21 cellular contexts compared by ENCODE assay signal in the genomic region with DNA sequence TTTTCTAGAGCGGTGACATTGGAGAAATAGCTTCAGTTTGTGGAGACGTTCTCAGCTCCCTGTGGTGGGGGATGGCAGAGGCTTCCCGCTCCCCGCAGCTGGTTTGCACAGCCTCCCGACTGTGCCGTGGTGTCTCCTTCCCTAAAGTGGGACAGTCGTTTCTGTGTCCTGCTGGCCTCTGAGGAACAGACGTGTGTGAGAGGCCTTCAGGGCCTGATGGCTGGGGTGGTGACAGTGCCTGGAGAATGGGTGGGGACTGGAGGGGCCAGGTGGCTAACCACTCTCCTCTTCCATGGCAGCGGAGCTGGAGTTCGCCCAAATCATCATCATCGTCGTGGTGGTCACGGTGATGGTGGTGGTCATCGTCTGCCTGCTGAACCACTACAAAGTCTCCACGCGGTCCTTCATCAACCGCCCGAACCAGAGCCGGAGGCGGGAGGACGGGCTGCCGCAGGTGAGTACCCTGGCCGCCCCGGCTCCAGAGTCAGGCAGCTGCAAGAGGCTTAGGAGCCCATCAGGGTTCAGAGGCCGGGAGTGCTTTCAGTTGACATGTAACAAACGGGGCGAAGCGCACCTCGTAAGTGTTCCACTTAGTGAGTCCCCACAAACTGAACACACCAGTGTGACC.
DNase-seq lines count a peak whose midpoint lies in the region; ATAC-seq and TF ChIP-seq lines count a peak whose summit lies in the region.
"Had no signal": no experiment of that assay in that cellular context is flagged by ENCODE, and none has a peak within 500 bp of the region (broad histone marks: within the 10 kb centered on the region; RNA-seq: fewer than 3 reads in every experiment).

No MANE protein-coding gene starts in this region.

- no peak overlapping the region for H3K4me3 ChIP-seq in dorsolateral prefrontal cortex
- no peak overlapping the region for H3K4me3 ChIP-seq in sigmoid colon
- H3K4me3 ChIP-seq: PC-9, SJCRH30 had no signal

- CTCF ChIA-PET in activated CD8-positive, alpha-beta memory T cell treated with anti-CD3 and anti-CD28 coated beads, Interleukin-2, amount 10 ng/mL, durations not matched to agents 7 days and 5 days (lab: Charles Lee) = interaction anchor here (0.8 to 1.6 kb wide), 2 partner anchors 9 to 63 kb away, joined by 3 to 9 read pairs; no protein-coding TSS in a partner anchor

- no peaks in the 10 kb centered on the region for H3K27me3 ChIP-seq in dorsolateral prefrontal cortex
- H3K27me3 ChIP-seq in sigmoid colon = no peaks in the 10 kb centered on the region
- H3K27me3 ChIP-seq: SJCRH30 had no signal

- TF ChIP-seq EP300 in sigmoid colon (IDR thresholded peaks at IDR 0.05) = no peak

- ATAC-seq in activated CD8-positive, alpha-beta memory T cell treated with anti-CD3 and anti-CD28 coated beads, Interleukin-2, amount 10 ng/mL, durations not matched to agents 7 days and 5 days = no peak
- no peak for ATAC-seq in HG02798 (IDR thresholded peaks at IDR 0.05; ENCODE audit: poor library complexity, unreplicated experiment)

- H3K36me3 ChIP-seq in sigmoid colon = peaks cover 0 to 4% (median 0%) of the 10 kb centered on the region in 4 donors
- H3K36me3 ChIP-seq: SJCRH30 had no signal

- WGBS in sigmoid colon, 2 donors = 94 to 97% methylated on average over 29 of the region's 29 CpGs

- H3K9me3 Mint-ChIP-seq in activated CD8-positive, alpha-beta memory T cell treated with anti-CD3 and anti-CD28 coated beads, Interleukin-2, amount 10 ng/mL, durations not matched to agents 7 days and 5 days (ENCODE audit: low read depth) = no peaks in the 10 kb centered on the region
- H3K9me3 Mint-ChIP-seq: CD4-positive, alpha-beta T cell had no signal

- intact Hi-C loops in dorsolateral prefrontal cortex (cut with DNase I) (no loop called here), sigmoid colon (cut with DNase I) (no loop called here)

- no peak for TF ChIP-seq POLR2A in sigmoid colon (IDR thresholded peaks at IDR 0.05)

- TF ChIP-seq CTCF in dorsolateral prefrontal cortex (IDR thresholded peaks at IDR 0.05 in 54 of 56, conservative IDR thresholded peaks at IDR 0.05 in 2 of 56; ENCODE audit: low read depth in 1 of 56, partially characterized antibody in 56 of 56) (no peak), sigmoid colon (IDR thresholded peaks at IDR 0.05) (no peak)

- peaks cover 35% of the 10 kb centered on the region for H3K4me1 Mint-ChIP-seq in activated CD8-positive, alpha-beta memory T cell treated with anti-CD3 and anti-CD28 coated beads, Interleukin-2, amount 10 ng/mL, durations not matched to agents 7 days and 5 days

- H3K36me3 Mint-ChIP-seq in activated CD8-positive, alpha-beta memory T cell treated with anti-CD3 and anti-CD28 coated beads, Interleukin-2, amount 10 ng/mL, durations not matched to agents 7 days and 5 days = peaks cover 6% of the 10 kb centered on the region

- peaks cover 0 to 2% (median 0%) of the 10 kb centered on the region in 4 donors for H3K4me1 ChIP-seq in sigmoid colon
- H3K4me1 ChIP-seq: Caco-2, SJCRH30 had no signal

- H3K4me3 Mint-ChIP-seq in activated CD8-positive, alpha-beta memory T cell treated with anti-CD3 and anti-CD28 coated beads, Interleukin-2, amount 10 ng/mL, durations not matched to agents 7 days and 5 days = no peak overlapping the region
- H3K4me3 Mint-ChIP-seq: CD4-positive, alpha-beta T cell had no signal

- H3K27ac ChIP-seq in dorsolateral prefrontal cortex = peak overlapping the region in 57 of 59 donors; percentile 20 to 99 (median 93)
- no peak overlapping the region for H3K27ac ChIP-seq in sigmoid colon
- H3K27ac ChIP-seq: 22Rv1, KMS-11, PC-9, RWPE1, SJCRH30 had no signal

- H3K27me3 Mint-ChIP-seq in activated CD8-positive, alpha-beta memory T cell treated with anti-CD3 and anti-CD28 coated beads, Interleukin-2, amount 10 ng/mL, durations not matched to agents 7 days and 5 days = no peaks in the 10 kb centered on the region
- H3K27me3 Mint-ChIP-seq: CD4-positive, alpha-beta T cell had no signal

- no peak overlapping the region for H3K27ac Mint-ChIP-seq in activated CD8-positive, alpha-beta memory T cell treated with anti-CD3 and anti-CD28 coated beads, Interleukin-2, amount 10 ng/mL, durations not matched to agents 7 days and 5 days
- H3K27ac Mint-ChIP-seq: CD4-positive, alpha-beta T cell had no signal

- no peaks in the 10 kb centered on the region for H3K9me3 ChIP-seq in sigmoid colon
- H3K9me3 ChIP-seq: Caco-2, SJCRH30 had no signal

- DNase-seq in activated CD8-positive, alpha-beta memory T cell treated with anti-CD3 and anti-CD28 coated beads, Interleukin-2, amount 10 ng/mL, durations not matched to agents 7 days and 5 days = peak; percentile 38
- DNase-seq in activated CD8-positive, alpha-beta memory T cell treated with anti-CD3 and anti-CD28 coated beads, Interleukin-2, amount 50 U/mL, for 4 hours = no peak
- DNase-seq in dorsolateral prefrontal cortex (peak in 2 of 10 donors; percentile 8 to 26), sigmoid colon (peak; percentile 30), dermis blood vessel endothelial cell (no peak), NCI-H1105 treated with DMSO at 0.1 percent for 48 hours (lab: John Stamatoyannopoulos, UW) (no peak)
- DNase-seq in activated T-cell treated with anti-CD3 and anti-CD28 coated beads, Interleukin-2, amount 50 U/mL, for 1 hour = no peak
- DNase-seq: Caco-2; CD4-positive, alpha-beta T cell; GDM1; GOT3; NCI-H1436; NCI-H1930; NCI-H345; NCI-H524 treated with DMSO at 0.1 percent for 48 hours; PC-9; SJCRH30 had no signal

Comparison
In these comparisons a context has a peak if more than half of its experiments do, and no peak if none do; other contexts are left out.
1. DNase-seq: peak in activated CD8-positive, alpha-beta memory T cell treated with anti-CD3 and anti-CD28 coated beads, Interleukin-2, amount 10 ng/mL, durations not matched to agents 7 days and 5 days (single experiment) and sigmoid colon (single experiment); none in activated CD8-positive, alpha-beta memory T cell treated with anti-CD3 and anti-CD28 coated beads, Interleukin-2, amount 50 U/mL, for 4 hours (single experiment), activated T-cell treated with anti-CD3 and anti-CD28 coated beads, Interleukin-2, amount 50 U/mL, for 1 hour (single experiment), dermis blood vessel endothelial cell (single experiment) and NCI-H1105 treated with DMSO at 0.1 percent for 48 hours (single experiment).
2. H3K27ac ChIP-seq: peak in dorsolateral prefrontal cortex (57 of 59); none in sigmoid colon (0 of 4).